8 cellular contexts compared by ENCODE assay signal in the genomic region with DNA sequence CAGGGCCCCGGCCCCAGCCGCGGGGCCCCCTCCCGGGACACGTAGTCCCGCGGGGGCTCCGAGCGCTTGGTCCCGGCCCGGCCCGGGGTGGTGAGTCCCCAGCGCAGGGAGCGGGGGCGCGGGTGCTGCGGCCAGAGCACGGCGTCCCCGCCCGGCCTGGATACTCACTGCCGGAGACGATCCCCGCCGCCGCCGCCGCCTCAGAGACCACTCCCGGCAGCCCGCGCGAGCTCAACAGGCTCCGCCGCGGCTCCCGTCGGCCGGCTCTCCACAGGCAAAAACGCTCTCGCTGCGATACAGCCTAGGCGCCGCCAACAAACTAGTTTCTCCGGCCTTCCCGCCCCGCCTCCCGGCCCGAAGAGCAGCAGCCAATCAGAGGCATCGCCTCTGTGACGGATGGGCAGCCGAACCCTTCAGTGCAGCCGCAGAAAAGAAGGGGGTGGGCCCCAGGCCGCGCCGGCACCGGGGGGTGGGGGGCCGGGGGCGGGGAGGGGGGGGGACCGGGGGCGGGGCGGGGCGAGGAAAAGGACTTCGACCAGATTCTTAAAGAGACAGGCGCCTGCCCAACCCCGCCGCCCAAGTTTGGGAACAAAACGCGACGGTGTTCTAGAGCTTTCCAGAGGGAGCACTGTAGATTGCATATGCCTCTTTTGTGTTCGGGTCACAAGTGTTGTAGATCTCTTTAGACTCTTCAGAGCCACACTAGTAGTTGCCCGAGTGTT. TPM values are rescaled to one million over a fixed set of nuclear protein-coding genes. Genes with fewer than 3 reads are reported as not detected.
A peak's percentile ranks its signal among the peaks of the same experiment; 100 is the strongest.
DNase-seq lines count a peak whose midpoint lies in the region; ATAC-seq and TF ChIP-seq lines count a peak whose summit lies in the region.

A gene with protein sequence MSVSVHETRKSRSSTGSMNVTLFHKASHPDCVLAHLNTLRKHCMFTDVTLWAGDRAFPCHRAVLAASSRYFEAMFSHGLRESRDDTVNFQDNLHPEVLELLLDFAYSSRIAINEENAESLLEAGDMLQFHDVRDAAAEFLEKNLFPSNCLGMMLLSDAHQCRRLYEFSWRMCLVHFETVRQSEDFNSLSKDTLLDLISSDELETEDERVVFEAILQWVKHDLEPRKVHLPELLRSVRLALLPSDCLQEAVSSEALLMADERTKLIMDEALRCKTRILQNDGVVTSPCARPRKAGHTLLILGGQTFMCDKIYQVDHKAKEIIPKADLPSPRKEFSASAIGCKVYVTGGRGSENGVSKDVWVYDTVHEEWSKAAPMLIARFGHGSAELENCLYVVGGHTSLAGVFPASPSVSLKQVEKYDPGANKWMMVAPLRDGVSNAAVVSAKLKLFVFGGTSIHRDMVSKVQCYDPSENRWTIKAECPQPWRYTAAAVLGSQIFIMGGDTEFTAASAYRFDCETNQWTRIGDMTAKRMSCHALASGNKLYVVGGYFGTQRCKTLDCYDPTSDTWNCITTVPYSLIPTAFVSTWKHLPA (minus strand): TSS at position 328 of the 722 bp plus-strand sequence. CDS start 25,115 bp downstream, outside the sequence.

- no peaks in the 10 kb centered on the region for H3K36me3 ChIP-seq in muscle layer of colon (ENCODE audit: insufficient read depth, low read length)

- peaks cover 19% of the 10 kb centered on the region for H3K4me1 ChIP-seq in muscle layer of colon (ENCODE audit: insufficient read depth, low read length)

- H3K9me3 ChIP-seq in muscle layer of colon (ENCODE audit: low read length) = no peaks in the 10 kb centered on the region

- H3K4me3 Mint-ChIP-seq in activated T-cell treated with anti-CD3 and anti-CD28 coated beads, Interleukin-2, amount 50 U/mL, for 24 hours = peak within 1 kb of the TSS; percentile 85

- no peak for TF ChIP-seq EP300 in Ishikawa (IDR thresholded peaks at IDR 0.05; ENCODE audit: borderline replicate concordance)

- H3K27me3 Mint-ChIP-seq in activated T-cell treated with anti-CD3 and anti-CD28 coated beads, Interleukin-2, amount 50 U/mL, for 24 hours = no peaks in the 10 kb centered on the region

- no peak for TF ChIP-seq RAD21 in Ishikawa (IDR thresholded peaks at IDR 0.05; ENCODE audit: low read depth)

- H3K4me3 ChIP-seq in muscle layer of colon (ENCODE audit: low read depth in 1 of 2, low read length in 2 of 2) = peak within 1 kb of the TSS; percentile 77 to 87

- H3K27ac ChIP-seq in muscle layer of colon (ENCODE audit: low read depth, low read length) = peak within 1 kb of the TSS; percentile 80

- H3K36me3 Mint-ChIP-seq in activated T-cell treated with anti-CD3 and anti-CD28 coated beads, Interleukin-2, amount 50 U/mL, for 24 hours (ENCODE audit: low read depth) = peaks cover 6% of the 10 kb centered on the region

- H3K27me3 ChIP-seq in muscle layer of colon (ENCODE audit: control insufficient read depth in 1 of 2, insufficient read depth in 2 of 2, low read length in 2 of 2) = no peaks in the 10 kb centered on the region

- DNase-seq in DMS153 (lab: John Stamatoyannopoulos, UW) (peak; percentile 82), OCI-M2 (lab: John Stamatoyannopoulos, UW; ENCODE audit: unreplicated experiment) (peak; percentile 16)
- peak; percentile 91 for DNase-seq in activated T-cell treated with anti-CD3 and anti-CD28 coated beads, Interleukin-2, amount 50 U/mL, for 24 hours
- DNase-seq in stimulated activated CD8-positive, alpha-beta memory T cell treated with anti-CD3 and anti-CD28 coated beads, Interleukin-7, amount 100 ng/mL, for 1 hour (ENCODE audit: low read depth in 2 of 2) = peak; percentile 80 to 86

- ATAC-seq in GM21619 (IDR thresholded peaks at IDR 0.05; ENCODE audit: unreplicated experiment) (peak; percentile 99), esophagus mucosa (peak; percentile 97)

- peaks cover 36% of the 10 kb centered on the region for H3K4me1 Mint-ChIP-seq in activated T-cell treated with anti-CD3 and anti-CD28 coated beads, Interleukin-2, amount 50 U/mL, for 24 hours (ENCODE audit: low read depth)

- no peaks in the 10 kb centered on the region for H3K9me3 Mint-ChIP-seq in activated T-cell treated with anti-CD3 and anti-CD28 coated beads, Interleukin-2, amount 50 U/mL, for 24 hours

- H3K27ac Mint-ChIP-seq in activated T-cell treated with anti-CD3 and anti-CD28 coated beads, Interleukin-2, amount 50 U/mL, for 24 hours = peak within 1 kb of the TSS; percentile 89

- peak within 1 kb of the TSS; percentile 57 for H3K9ac ChIP-seq in muscle layer of colon (ENCODE audit: low read length)

TF ChIP-seq in Ishikawa, 13 proteins besides CTCF, POLR2A, EP300 and RAD21:
- TF ChIP-seq CEBPB (IDR thresholded peaks at IDR 0.05) = no peak
- TF ChIP-seq NFIC (IDR thresholded peaks at IDR 0.05) = no peak; the same call in 1 of the 2 replicates
- TF ChIP-seq CREB1 (IDR thresholded peaks at IDR 0.05; ENCODE audit: low read depth) = no peak
- TF ChIP-seq, protein P1, sequence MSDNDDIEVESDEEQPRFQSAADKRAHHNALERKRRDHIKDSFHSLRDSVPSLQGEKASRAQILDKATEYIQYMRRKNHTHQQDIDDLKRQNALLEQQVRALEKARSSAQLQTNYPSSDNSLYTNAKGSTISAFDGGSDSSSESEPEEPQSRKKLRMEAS (IDR thresholded peaks at IDR 0.05) = peak; percentile 63; the same call in 1 of the 2 replicates
- TF ChIP-seq TAF1 (IDR thresholded peaks at IDR 0.05; ENCODE audit: low read depth) = peak; percentile 86; the same call in 1 of the 2 replicates

RNA-seq across cellular contexts. Expression of the gene that starts here (rescaled TPM):
- total RNA-seq in esophagus mucosa = 4.8 TPM

Comparison
In these comparisons a context has a peak if more than half of its experiments do, and no peak if none do; other contexts are left out.
1. Peak in every context shown above with its lines: DNase-seq, ATAC-seq, H3K4me3 ChIP-seq and H3K27ac ChIP-seq.
2. DNase-seq: peak in every context shown above with its lines; median percentile 91 in activated T-cell treated with anti-CD3 and anti-CD28 coated beads, Interleukin-2, amount 50 U/mL, for 24 hours; 83 in stimulated activated CD8-positive, alpha-beta memory T cell treated with anti-CD3 and anti-CD28 coated beads, Interleukin-7, amount 100 ng/mL, for 1 hour; 82 in DMS153; 16 in OCI-M2.